ENCODE assay signal across 7 cellular contexts in genomic region chr19:47391510-47392223, GRCh38. TPM values are rescaled to one million over a fixed set of nuclear protein-coding genes. Genes with fewer than 3 reads are reported as not detected.
DNase-seq lines count a peak whose midpoint lies in the region; ATAC-seq, FAIRE-seq and TF ChIP-seq lines count a peak whose summit lies in the region.

No MANE protein-coding gene starts in this region.

- H4K20me1 ChIP-seq in K562 (replicated peaks; ENCODE audit: control insufficient read depth, insufficient read depth, low read length) = no peaks in the 10 kb centered on the region

- H3K4me2 ChIP-seq in K562 (ENCODE audit: insufficient read depth, low read length) = no peak overlapping the region

- H3K9me3 ChIP-seq in K562 (replicated peaks; ENCODE audit: control insufficient read depth, insufficient read depth, low read depth, low read length) = no peaks in the 10 kb centered on the region
- no peaks in the 10 kb centered on the region for H3K9me3 ChIP-seq in iPS-20b (ENCODE audit: insufficient read depth, low read depth, low read length)

- H3K9ac ChIP-seq in K562 (ENCODE audit: insufficient read depth in 1 of 2, low read depth in 2 of 2, low read length in 2 of 2) = no peak overlapping the region
- peak overlapping the region; percentile 20; the same call in 1 of the 2 replicates for H3K9ac ChIP-seq in iPS-20b (ENCODE audit: low read depth, low read length)

- no peaks in the 10 kb centered on the region for H3K79me2 ChIP-seq in K562 (ENCODE audit: control insufficient read depth, insufficient read depth, low read length)

- H3K27me3 ChIP-seq in K562 (ENCODE audit: control insufficient read depth in 2 of 2, insufficient read depth in 2 of 2, low read length in 2 of 2) (peaks cover 8 to 13% of the 10 kb centered on the region in 2 experiments; a peak in 4 of 5 replicates), iPS-20b (ENCODE audit: insufficient read depth, low read length) (no peaks in the 10 kb centered on the region)

- POLR2A ChIA-PET in K562 (lab: Yijun Ruan, JAX) = interaction anchor here (0.7 to 1.0 kb wide), 3 partner anchors 43 to 117 kb away, joined by 3 to 4 read pairs (median 3); partner anchors contain the start of gene INAFM1

- ATAC-seq in K562 (peak; percentile 96), HG03378 (IDR thresholded peaks at IDR 0.05; ENCODE audit: unreplicated experiment) (no peak)

- no peak for TF ChIP-seq EP300 in K562 (IDR thresholded peaks at IDR 0.05; ENCODE audit: low read length)

- FAIRE-seq in K562 (lab: Jason Lieb, UNC) = peak; percentile 72

- BruUV-seq in K562 (replicated peaks; lab: Mats Ljungman, UMichigan) = no TSS peak

- in situ Hi-C loops in K562 (cut with MboI) = loop anchor here (5.0 kb wide), 1 partner anchor 94 kb away; no protein-coding TSS in a partner anchor

- TF ChIP-seq POLR2A in K562 (conservative IDR thresholded peaks at IDR 0.05) = no peak

- no peak overlapping the region for H3K27ac ChIP-seq in K562 (ENCODE audit: extremely low read depth, low read depth, low read length)
- no peak overlapping the region for H3K27ac ChIP-seq in iPS-20b (ENCODE audit: low read length)

- peak; percentile 92 for TF ChIP-seq CTCF in GM12872 (IDR thresholded peaks at IDR 0.05; ENCODE audit: insufficient read depth, low read depth, low read length)
- TF ChIP-seq CTCF in K562 (IDR thresholded peaks at IDR 0.05 in 2 of 3, conservative IDR thresholded peaks at IDR 0.05 in 1 of 3; ENCODE audit: insufficient read depth in 2 of 3, low read depth in 1 of 3, low read length in 3 of 3) = peak; percentile 88 to 94 (median 93)

- CTCF ChIA-PET in K562 (lab: Yijun Ruan, JAX; ENCODE audit: low intra/inter-chr PET ratio) = interaction anchor here (0.5 to 2.6 kb wide), 7 partner anchors 82 to 957 kb away, joined by 3 to 28 read pairs (median 7); partner anchors contain the start of gene C5AR1

- H3K4me3 ChIP-seq in K562 = no peak overlapping the region
- no peak overlapping the region for H3K4me3 ChIP-seq in iPS-20b (ENCODE audit: low read length)

- H3K9me1 ChIP-seq in K562 (ENCODE audit: control insufficient read depth, insufficient read depth, low read length) = no peaks in the 10 kb centered on the region

- intact Hi-C loops in K562 (cut with micrococcal nuclease) = loop anchor here (1.0 to 2.0 kb wide), 3 partner anchors 87 to 107 kb away; no protein-coding TSS in a partner anchor

- peak; percentile 91 for DNase-seq in NCI-H1694 (lab: John Stamatoyannopoulos, UW)
- peak; percentile 70 for DNase-seq in UCSD-AML1 (lab: John Stamatoyannopoulos, UW; ENCODE audit: unreplicated experiment)
- DNase-seq in K562 (ENCODE audit: extremely low read depth in 1 of 4, low spot score in 3 of 4) = peak; percentile 76 to 85 (median 83)
- DNase-seq in stimulated activated CD4-positive, alpha-beta T cell treated with anti-CD3 and anti-CD28 coated beads, Interleukin-12 subunit alpha, Interleukin-12 subunit beta, amount 100 ng/mL, for 48 hours (ENCODE audit: low read depth in 2 of 3, low spot score in 1 of 3) = peak; percentile 65 to 88 (median 71)

- 18% methylated on average over 15 of the region's 15 CpGs for WGBS in K562 (ENCODE audit: insufficient coverage, low coverage, missing lambda C conversion rate)

- no peaks in the 10 kb centered on the region; a peak in 1 of 5 replicates for H3K4me1 ChIP-seq in K562 (replicated peaks in 1 of 2; ENCODE audit: control insufficient read depth in 2 of 2, insufficient read depth in 2 of 2, low read length in 2 of 2)
- no peaks in the 10 kb centered on the region for H3K4me1 ChIP-seq in iPS-20b (ENCODE audit: insufficient read depth, low read length)

- no peak overlapping the region for H2AFZ ChIP-seq in K562 (ENCODE audit: low read depth, low read length)

- no peaks in the 10 kb centered on the region for H3K36me3 ChIP-seq in K562 (ENCODE audit: control insufficient read depth, insufficient read depth, low read length)
- H3K36me3 ChIP-seq in iPS-20b (ENCODE audit: insufficient read depth, low read depth, low read length) = no peaks in the 10 kb centered on the region

- peak; percentile 78 to 90 for TF ChIP-seq RAD21 in K562 (CRISPR knock-in tag; conservative IDR thresholded peaks at IDR 0.05 in 1 of 2, IDR thresholded peaks at IDR 0.05 in 1 of 2)

TF ChIP-seq in K562, 482 proteins besides CTCF, POLR2A, EP300 and RAD21 (continues in another document):
- TF ChIP-seq ESRRA (IDR thresholded peaks at IDR 0.05; ENCODE audit: borderline replicate concordance, low read depth) (no peak), ATF6 (CRISPR knock-in tag; IDR thresholded peaks at IDR 0.05) (no peak)

RNA-seq across cellular contexts. Expression of gene MEIS3, which starts 27.7 kb away (rescaled TPM):
- 4.0 and 10.9 TPM in 2 replicates for total RNA-seq in K562 (2011; cell fraction: chromatin; rRNA removed; ENCODE audit: low replicate concordance)
- 3.2 and 4.7 TPM in 2 replicates for total RNA-seq in K562 (2011; cell fraction: nucleolus; rRNA removed)
- 5.1 and 13.7 TPM in 2 replicates for total RNA-seq in K562 (2011; cell fraction: nucleoplasm; rRNA removed)
- total RNA-seq in K562 (2014; rRNA removed) (0.18 and 0.33 TPM in 2 replicates), K562 (2014; rRNA removed; fragmentation: Illumina TruSeq; extraction: Trizol) (0.32 and 0.36 TPM in 2 replicates), K562 (2015; rRNA removed; fragmentation: Illumina TruSeq; extraction: Trizol) (0.11 and 0.19 TPM in 2 replicates), K562 (2021) (0.67 and 0.71 TPM in 2 replicates)
- polyA plus RNA-seq in K562 (2011; rRNA removed) (0.21 and 0.80 TPM in 2 replicates), K562 (2014; fragmentation: Illumina TruSeq; extraction: Trizol) (0.28 and 0.46 TPM in 2 replicates), K562 (2014; fragmentation: Nextera tagmentation; extraction: Ambion mirVana) (under 1 TPM in 1 of 2 experiments, not detected in 1; 0.06 TPM), K562 (2014; rRNA removed) (0.74 and 0.80 TPM in 2 replicates)
- polyA plus RNA-seq in K562 (2011; cell fraction: cytosol; rRNA removed) = 0.63 and 1.7 TPM in 2 replicates
- 1.5 and 2.5 TPM in 2 replicates for polyA plus RNA-seq in K562 (2011; cell fraction: nucleus; rRNA removed)
- 0.57 and 2.9 TPM in 2 replicates for polyA plus RNA-seq in K562 (2012)
- polyA minus RNA-seq in K562 (2011; rRNA and poly(A)+ RNA removed) = 0.60 and 0.66 TPM in 2 replicates
- polyA minus RNA-seq in K562 (2011; cell fraction: cytosol; rRNA and poly(A)+ RNA removed) = 1.0 and 1.5 TPM in 2 replicates
- 0.94 and 2.4 TPM in 2 replicates for polyA minus RNA-seq in K562 (2011; cell fraction: nucleus; rRNA and poly(A)+ RNA removed)

RNA-seq across cellular contexts. Expression of gene DHX34, which starts 42.6 kb away (rescaled TPM):
- 53.0 and 146 TPM in 2 replicates for total RNA-seq in K562 (2011; cell fraction: chromatin; rRNA removed; ENCODE audit: low replicate concordance)
- 97.4 and 98.7 TPM in 2 replicates for total RNA-seq in K562 (2011; cell fraction: nucleolus; rRNA removed)
- total RNA-seq in K562 (2011; cell fraction: nucleoplasm; rRNA removed) = 51.2 and 61.0 TPM in 2 replicates
- 32.9 and 39.8 TPM in 2 replicates for total RNA-seq in K562 (2014; rRNA removed)
- total RNA-seq in K562 (2014; rRNA removed; fragmentation: Illumina TruSeq; extraction: Trizol) = 8.7 and 10.8 TPM in 2 replicates
- 15.0 and 15.9 TPM in 2 replicates for total RNA-seq in K562 (2015; rRNA removed; fragmentation: Illumina TruSeq; extraction: Trizol)
- total RNA-seq in K562 (2021) = 42.0 and 42.6 TPM in 2 replicates
- polyA plus RNA-seq in K562 (2011; rRNA removed) = 9.6 and 13.9 TPM in 2 replicates
- 8.9 and 22.2 TPM in 2 replicates for polyA plus RNA-seq in K562 (2011; cell fraction: cytosol; rRNA removed)
- polyA plus RNA-seq in K562 (2011; cell fraction: nucleus; rRNA removed) = 76.0 and 111 TPM in 2 replicates
- polyA plus RNA-seq in K562 (2012) = 22.3 and 23.7 TPM in 2 replicates
- polyA plus RNA-seq in K562 (2014; fragmentation: Illumina TruSeq; extraction: Trizol) = 16.1 and 24.9 TPM in 2 replicates
- polyA plus RNA-seq in K562 (2014; fragmentation: Nextera tagmentation; extraction: Ambion mirVana) = under 1 TPM; 0.36 to 0.41 TPM
- polyA plus RNA-seq in K562 (2014; rRNA removed) = 29.1 and 30.1 TPM in 2 replicates
- 7.0 and 11.3 TPM in 2 replicates for polyA minus RNA-seq in K562 (2011; rRNA and poly(A)+ RNA removed)
- polyA minus RNA-seq in K562 (2011; cell fraction: cytosol; rRNA and poly(A)+ RNA removed) = 16.7 and 17.6 TPM in 2 replicates
- polyA minus RNA-seq in K562 (2011; cell fraction: nucleus; rRNA and poly(A)+ RNA removed) = 30.8 and 33.1 TPM in 2 replicates

RNA-seq across cellular contexts. Expression of gene C5AR2, which starts 59.7 kb away (rescaled TPM):
- total RNA-seq in K562 (2011; cell fraction: chromatin; rRNA removed; ENCODE audit: low replicate concordance) = 0.77 and 1.6 TPM in 2 replicates
- total RNA-seq in K562 (2011; cell fraction: nucleolus; rRNA removed) = 1.2 and 1.4 TPM in 2 replicates
- total RNA-seq in K562 (2011; cell fraction: nucleoplasm; rRNA removed) = 0.66 and 0.92 TPM in 2 replicates
- total RNA-seq in K562 (2014; rRNA removed) (0.78 and 1.1 TPM in 2 replicates), K562 (2014; rRNA removed; fragmentation: Illumina TruSeq; extraction: Trizol) (0.07 and 0.13 TPM in 2 replicates), K562 (2015; rRNA removed; fragmentation: Illumina TruSeq; extraction: Trizol) (0.04 and 0.15 TPM in 2 replicates), K562 (2021) (0.51 and 0.63 TPM in 2 replicates)
- polyA plus RNA-seq in K562 (2011; rRNA removed) (0.15 and 0.21 TPM in 2 replicates), K562 (2014; fragmentation: Illumina TruSeq; extraction: Trizol) (0.10 and 0.28 TPM in 2 replicates), K562 (2014; fragmentation: Nextera tagmentation; extraction: Ambion mirVana) (under 1 TPM; 0.01 to 0.13 TPM), K562 (2014; rRNA removed) (0.24 and 0.43 TPM in 2 replicates)
- 0.12 and 0.69 TPM in 2 replicates for polyA plus RNA-seq in K562 (2011; cell fraction: cytosol; rRNA removed)
- 0.74 and 1.5 TPM in 2 replicates for polyA plus RNA-seq in K562 (2011; cell fraction: nucleus; rRNA removed)
- 0.22 TPM in 2 replicates for polyA plus RNA-seq in K562 (2012)
- 0.06 and 0.53 TPM in 2 replicates for polyA minus RNA-seq in K562 (2011; rRNA and poly(A)+ RNA removed)
- polyA minus RNA-seq in K562 (2011; cell fraction: cytosol; rRNA and poly(A)+ RNA removed) = 0.19 TPM in 1 of 2 replicates, not detected in the other
- polyA minus RNA-seq in K562 (2011; cell fraction: nucleus; rRNA and poly(A)+ RNA removed) = 0.33 and 0.40 TPM in 2 replicates
